Comparison of ENCODE assay signal across 20 cellular contexts in the genomic region with DNA sequence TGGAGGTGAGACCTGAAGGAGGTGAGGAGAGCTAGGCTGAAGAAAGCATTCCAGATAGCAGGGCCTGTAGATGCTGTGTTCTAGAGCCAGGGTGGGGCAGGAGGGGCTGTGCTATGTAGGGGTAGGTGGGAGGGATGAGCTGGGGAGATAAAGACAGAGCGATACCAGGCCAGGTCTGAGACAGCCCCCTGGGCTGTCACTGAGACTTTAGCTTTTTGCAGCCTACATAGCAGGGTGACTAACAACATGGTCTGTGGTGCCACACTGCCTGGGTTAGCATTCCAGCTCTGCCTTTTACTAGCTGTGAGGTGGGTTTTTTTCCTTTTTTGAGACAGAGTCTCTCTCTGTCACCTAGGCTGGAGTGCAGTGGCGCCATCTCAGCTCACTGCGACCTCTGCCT. TPM values are rescaled to one million over a fixed set of nuclear protein-coding genes. Genes with fewer than 3 reads are reported as not detected.
DNase-seq lines count a peak whose midpoint lies in the region; ATAC-seq, FAIRE-seq and TF ChIP-seq lines count a peak whose summit lies in the region.
"Had no signal": no experiment of that assay in that cellular context is flagged by ENCODE, and none has a peak within 500 bp of the region (broad histone marks: within the 10 kb centered on the region; RNA-seq: fewer than 3 reads in every experiment).

No MANE protein-coding gene starts in this region.

- FAIRE-seq in A549 (lab: Jason Lieb, UNC): no peak
- no peak for FAIRE-seq in GM19239 (lab: Jason Lieb, UNC)
- FAIRE-seq: D721Med, G401.6, GM12891, HepG2 had no signal

- H3K27ac ChIP-seq in A549: no peak overlapping the region
- H3K27ac ChIP-seq in RWPE2 (ENCODE audit: poor library complexity, severe bottlenecking): no peak overlapping the region
- H3K27ac ChIP-seq: 22Rv1; BLaER1 treated with 17β-estradiol and CSF1 and Interleukin-3, amounts not matched to agents 10 nM and 100 nM; GM23248 had no signal

- H3K4me1 ChIP-seq in A549: no peaks in the 10 kb centered on the region
- no peaks in the 10 kb centered on the region for H3K4me1 ChIP-seq in RWPE2 (ENCODE audit: insufficient read depth, poor library complexity, severe bottlenecking)

- CTCF ChIA-PET in activated CD8-positive, alpha-beta T cell treated with anti-CD3 and anti-CD28 coated beads, Interleukin-2, amount 10 ng/mL, durations not matched to agents 7 days and 5 days (lab: Charles Lee): interaction anchor here (1.0 to 1.1 kb wide), 2 partner anchors 20 to 159 kb away, joined by 3 to 4 read pairs; no protein-coding TSS in a partner anchor
- CTCF ChIA-PET in activated CD8-positive, alpha-beta T cell treated with anti-CD3 and anti-CD28 coated beads for 36 hours (lab: Charles Lee): interaction anchor here (0.7 to 2.9 kb wide), 3 partner anchors 10 to 20 kb away, joined by 3 to 17 read pairs (median 6); no protein-coding TSS in a partner anchor
- CTCF ChIA-PET in A549 (lab: Yijun Ruan, JAX): interaction anchor here (0.5 to 15.8 kb wide), 9 partner anchors 9 to 258 kb away, joined by 3 to 223 read pairs (median 4); no protein-coding TSS in a partner anchor

- no peak overlapping the region for H3K4me2 ChIP-seq in A549
- H3K4me2 ChIP-seq: BLaER1 treated with 17β-estradiol and CSF1 and Interleukin-3, amounts not matched to agents 10 nM and 100 nM had no signal

- TF ChIP-seq POLR2A in A549 (IDR thresholded peaks at IDR 0.05; ENCODE audit: low read length): no peak

- no peaks in the 10 kb centered on the region for H3K27me3 ChIP-seq in RWPE2 (ENCODE audit: insufficient read depth, poor library complexity, severe bottlenecking)
- H3K27me3 ChIP-seq: BLaER1 treated with 17β-estradiol and CSF1 and Interleukin-3, amounts not matched to agents 10 nM and 100 nM had no signal

- no peak for ATAC-seq in activated CD8-positive, alpha-beta T cell treated with anti-CD3 and anti-CD28 coated beads, Interleukin-2, amount 10 ng/mL, durations not matched to agents 7 days and 5 days
- no peak for ATAC-seq in activated CD8-positive, alpha-beta T cell treated with anti-CD3 and anti-CD28 coated beads for 36 hours
- peak; percentile 31 to 50; a peak in 3 of 6 replicates for ATAC-seq in A549
- peak; percentile 14; the same call in 1 of the 3 replicates for ATAC-seq in RWPE2 (ENCODE audit: low read depth)
- no peak for ATAC-seq in HG03135 (IDR thresholded peaks at IDR 0.05; ENCODE audit: unreplicated experiment)
- ATAC-seq: HepG2 had no signal

- H3K36me3 Mint-ChIP-seq in activated CD8-positive, alpha-beta T cell treated with anti-CD3 and anti-CD28 coated beads, Interleukin-2, amount 10 ng/mL, durations not matched to agents 7 days and 5 days (ENCODE audit: low read depth): peaks cover 48% of the 10 kb centered on the region
- peaks cover 42% of the 10 kb centered on the region for H3K36me3 Mint-ChIP-seq in activated CD8-positive, alpha-beta T cell treated with anti-CD3 and anti-CD28 coated beads for 36 hours (ENCODE audit: low read depth)
- H3K36me3 Mint-ChIP-seq in endothelial cell (ENCODE audit: low read depth, unreplicated experiment): peaks cover 46% of the 10 kb centered on the region

- peaks cover 98% of the 10 kb centered on the region for H3K36me3 ChIP-seq in RWPE2 (ENCODE audit: low read depth)

- H3K4me3 ChIP-seq in A549 (no peak overlapping the region), RWPE2 (ENCODE audit: severe bottlenecking) (no peak overlapping the region)
- H3K4me3 ChIP-seq: BLaER1 treated with 17β-estradiol and CSF1 and Interleukin-3, amounts not matched to agents 10 nM and 100 nM; GM23248 had no signal

- POLR2A ChIA-PET in activated CD8-positive, alpha-beta T cell treated with anti-CD3 and anti-CD28 coated beads, Interleukin-2, amount 10 ng/mL, durations not matched to agents 7 days and 5 days (lab: Charles Lee): interaction anchor here (1.3 kb wide), 1 partner anchor 9 kb away, joined by 4 read pairs; no protein-coding TSS in a partner anchor
- POLR2A ChIA-PET in activated CD8-positive, alpha-beta T cell treated with anti-CD3 and anti-CD28 coated beads for 36 hours (lab: Charles Lee): interaction anchor here (1.0 to 1.3 kb wide), 5 partner anchors 15 to 45 kb away, joined by 3 to 6 read pairs (median 3); no protein-coding TSS in a partner anchor
- POLR2A ChIA-PET in A549 (lab: Yijun Ruan, JAX): no interaction called here

- H3K27me3 Mint-ChIP-seq in activated CD8-positive, alpha-beta T cell treated with anti-CD3 and anti-CD28 coated beads, Interleukin-2, amount 10 ng/mL, durations not matched to agents 7 days and 5 days (ENCODE audit: low read depth): no peaks in the 10 kb centered on the region
- no peaks in the 10 kb centered on the region for H3K27me3 Mint-ChIP-seq in activated CD8-positive, alpha-beta T cell treated with anti-CD3 and anti-CD28 coated beads for 36 hours
- H3K27me3 Mint-ChIP-seq in endothelial cell (ENCODE audit: unreplicated experiment): no peaks in the 10 kb centered on the region
- H3K27me3 Mint-ChIP-seq: B cell; CD8-positive, alpha-beta memory T cell; IgD-negative memory B cell had no signal

- TF ChIP-seq CTCF in activated CD8-positive, alpha-beta T cell treated with anti-CD3 and anti-CD28 coated beads for 36 hours (IDR thresholded peaks at IDR 0.05): no peak
- TF ChIP-seq CTCF in A549 (IDR thresholded peaks at IDR 0.05) (no peak), RWPE2 (IDR thresholded peaks at IDR 0.05; ENCODE audit: poor library complexity, severe bottlenecking) (no peak), endothelial cell (IDR thresholded peaks at IDR 0.05; ENCODE audit: unreplicated experiment) (no peak)

- peak overlapping the region; percentile 67 for H3K27ac Mint-ChIP-seq in activated CD8-positive, alpha-beta T cell treated with anti-CD3 and anti-CD28 coated beads, Interleukin-2, amount 10 ng/mL, durations not matched to agents 7 days and 5 days
- H3K27ac Mint-ChIP-seq in activated CD8-positive, alpha-beta T cell treated with anti-CD3 and anti-CD28 coated beads for 36 hours: no peak overlapping the region
- no peak overlapping the region for H3K27ac Mint-ChIP-seq in endothelial cell (ENCODE audit: unreplicated experiment)
- H3K27ac Mint-ChIP-seq: B cell, IgD-negative memory B cell had no signal

- no peak overlapping the region for H3K4me3 Mint-ChIP-seq in activated CD8-positive, alpha-beta T cell treated with anti-CD3 and anti-CD28 coated beads, Interleukin-2, amount 10 ng/mL, durations not matched to agents 7 days and 5 days
- no peak overlapping the region for H3K4me3 Mint-ChIP-seq in activated CD8-positive, alpha-beta T cell treated with anti-CD3 and anti-CD28 coated beads for 36 hours
- peak overlapping the region; percentile 56 for H3K4me3 Mint-ChIP-seq in endothelial cell (ENCODE audit: unreplicated experiment)
- H3K4me3 Mint-ChIP-seq: B cell; CD8-positive, alpha-beta memory T cell; IgD-negative memory B cell had no signal

- DNase-seq in activated CD8-positive, alpha-beta T cell treated with anti-CD3 and anti-CD28 coated beads, Interleukin-2, amount 10 ng/mL, durations not matched to agents 7 days and 5 days: no peak
- DNase-seq in activated CD8-positive, alpha-beta T cell treated with anti-CD3 and anti-CD28 coated beads for 36 hours: no peak
- no peak for DNase-seq in A549 (ENCODE audit: low read depth in 1 of 2, low spot score in 1 of 2)
- DNase-seq in RWPE2 (ENCODE audit: low spot score): no peak
- DNase-seq in endothelial cell (ENCODE audit: low spot score): no peak
- DNase-seq in germinal center (ENCODE audit: low spot score): no peak
- no peak for DNase-seq in GM19239 (ENCODE audit: insufficient read length, low spot score)
- DNase-seq: CD8-positive, alpha-beta memory T cell; COR-L47; GM23248; HCEC 1CT had no signal

- TF ChIP-seq EP300 in A549 (IDR thresholded peaks at IDR 0.05): no peak

- WGBS in A549 (ENCODE audit: missing lambda C conversion rate): 91% methylated on average over 3 of the region's 3 CpGs

- no peaks in the 10 kb centered on the region for H3K9me3 ChIP-seq in A549
- H3K9me3 ChIP-seq in RWPE2 (ENCODE audit: severe bottlenecking): no peaks in the 10 kb centered on the region
- H3K9me3 ChIP-seq: BLaER1 treated with 17β-estradiol and CSF1 and Interleukin-3, amounts not matched to agents 10 nM and 100 nM had no signal

- TF ChIP-seq RAD21 in A549 (conservative IDR thresholded peaks at IDR 0.05 in 1 of 2, IDR thresholded peaks at IDR 0.05 in 1 of 2): no peak

- no peaks in the 10 kb centered on the region for H3K9me3 Mint-ChIP-seq in activated CD8-positive, alpha-beta T cell treated with anti-CD3 and anti-CD28 coated beads, Interleukin-2, amount 10 ng/mL, durations not matched to agents 7 days and 5 days (ENCODE audit: insufficient read depth)
- H3K9me3 Mint-ChIP-seq in activated CD8-positive, alpha-beta T cell treated with anti-CD3 and anti-CD28 coated beads for 36 hours: no peaks in the 10 kb centered on the region
- H3K9me3 Mint-ChIP-seq in endothelial cell (ENCODE audit: unreplicated experiment): no peaks in the 10 kb centered on the region
- H3K9me3 Mint-ChIP-seq: CD8-positive, alpha-beta memory T cell; IgD-negative memory B cell had no signal

- no peaks in the 10 kb centered on the region for H3K4me1 Mint-ChIP-seq in activated CD8-positive, alpha-beta T cell treated with anti-CD3 and anti-CD28 coated beads, Interleukin-2, amount 10 ng/mL, durations not matched to agents 7 days and 5 days (ENCODE audit: low read depth)
- H3K4me1 Mint-ChIP-seq in activated CD8-positive, alpha-beta T cell treated with anti-CD3 and anti-CD28 coated beads for 36 hours (ENCODE audit: low read depth): peaks cover 2% of the 10 kb centered on the region
- no peaks in the 10 kb centered on the region for H3K4me1 Mint-ChIP-seq in endothelial cell (ENCODE audit: unreplicated experiment)
- H3K4me1 Mint-ChIP-seq: B cell had no signal

- intact Hi-C loops in activated CD8-positive, alpha-beta T cell treated with anti-CD3 and anti-CD28 coated beads for 36 hours (cut with micrococcal nuclease): no loop called here

RNA-seq across cellular contexts. Expression of gene NUP85, which starts 14.3 kb away (rescaled TPM):
- 100 to 1,000 TPM; 135 TPM for total RNA-seq in activated CD8-positive, alpha-beta T cell treated with anti-CD3 and anti-CD28 coated beads, Interleukin-2, amount 10 ng/mL, durations not matched to agents 7 days and 5 days
- 100 to 1,000 TPM; 108 to 116 TPM for total RNA-seq in activated CD8-positive, alpha-beta T cell treated with anti-CD3 and anti-CD28 coated beads for 36 hours
- polyA plus RNA-seq in A549 (2011; rRNA removed): 110 and 124 TPM in 2 replicates
- 203 and 209 TPM in 2 replicates for polyA plus RNA-seq in A549 (2012; cell fraction: cytosol; rRNA removed)
- 485 and 663 TPM in 2 replicates for polyA plus RNA-seq in A549 (2012; cell fraction: nucleus; rRNA removed)
- polyA plus RNA-seq in A549 (2017; fragmentation: RNase III; extraction: RNeasy Plus Mini Kit Qiagen cat#74134 plus additional on column Dnase treatment): 83.4 to 87.1 TPM (median 84.1 TPM) in 3 replicates
- 109 and 125 TPM in 2 replicates for polyA minus RNA-seq in A549 (2011; rRNA and poly(A)+ RNA removed)
- 83.9 TPM for total RNA-seq in endothelial cell (ENCODE audit: unreplicated experiment)

RNA-seq across cellular contexts. Expression of gene SUMO2, which starts 37.1 kb away (rescaled TPM):
- total RNA-seq in activated CD8-positive, alpha-beta T cell treated with anti-CD3 and anti-CD28 coated beads, Interleukin-2, amount 10 ng/mL, durations not matched to agents 7 days and 5 days: 100 to 1,000 TPM; 491 to 520 TPM
- 100 to 1,000 TPM; 506 to 525 TPM for total RNA-seq in activated CD8-positive, alpha-beta T cell treated with anti-CD3 and anti-CD28 coated beads for 36 hours
- 400 and 545 TPM in 2 replicates for polyA plus RNA-seq in A549 (2011; rRNA removed)
- polyA plus RNA-seq in A549 (2012; cell fraction: cytosol; rRNA removed): 90.1 and 91.1 TPM in 2 replicates
- 21.1 and 34.7 TPM in 2 replicates for polyA plus RNA-seq in A549 (2012; cell fraction: nucleus; rRNA removed)
- 452 to 573 TPM (median 525 TPM) in 3 replicates for polyA plus RNA-seq in A549 (2017; fragmentation: RNase III; extraction: RNeasy Plus Mini Kit Qiagen cat#74134 plus additional on column Dnase treatment)
- polyA minus RNA-seq in A549 (2011; rRNA and poly(A)+ RNA removed): 119 and 127 TPM in 2 replicates
- 657 TPM for total RNA-seq in endothelial cell (ENCODE audit: unreplicated experiment)

RNA-seq across cellular contexts. Expression of gene GGA3, which starts 41.6 kb away (rescaled TPM):
- 10 to 100 TPM; 65.7 to 75.4 TPM for total RNA-seq in activated CD8-positive, alpha-beta T cell treated with anti-CD3 and anti-CD28 coated beads, Interleukin-2, amount 10 ng/mL, durations not matched to agents 7 days and 5 days
- 10 to 100 TPM; 65.5 to 65.8 TPM for total RNA-seq in activated CD8-positive, alpha-beta T cell treated with anti-CD3 and anti-CD28 coated beads for 36 hours
- 40.9 and 43.6 TPM in 2 replicates for polyA plus RNA-seq in A549 (2011; rRNA removed)
- 33.7 and 38.1 TPM in 2 replicates for polyA plus RNA-seq in A549 (2012; cell fraction: cytosol; rRNA removed)
- 183 and 227 TPM in 2 replicates for polyA plus RNA-seq in A549 (2012; cell fraction: nucleus; rRNA removed)
- 34.5 to 42.8 TPM (median 35.8 TPM) in 3 replicates for polyA plus RNA-seq in A549 (2017; fragmentation: RNase III; extraction: RNeasy Plus Mini Kit Qiagen cat#74134 plus additional on column Dnase treatment)
- polyA minus RNA-seq in A549 (2011; rRNA and poly(A)+ RNA removed): 66.4 and 91.5 TPM in 2 replicates
- 60.8 TPM for total RNA-seq in endothelial cell (ENCODE audit: unreplicated experiment)

RNA-seq across cellular contexts. Expression of gene MRPS7, which starts 41.9 kb away (rescaled TPM):
- total RNA-seq in activated CD8-positive, alpha-beta T cell treated with anti-CD3 and anti-CD28 coated beads, Interleukin-2, amount 10 ng/mL, durations not matched to agents 7 days and 5 days: 10 to 100 TPM; 62.1 to 66.1 TPM
- total RNA-seq in activated CD8-positive, alpha-beta T cell treated with anti-CD3 and anti-CD28 coated beads for 36 hours: 10 to 100 TPM; 76.3 to 80.0 TPM
- polyA plus RNA-seq in A549 (2011; rRNA removed) (144 and 157 TPM in 2 replicates), A549 (2017; fragmentation: RNase III; extraction: RNeasy Plus Mini Kit Qiagen cat#74134 plus additional on column Dnase treatment) (161 to 164 TPM (median 163 TPM) in 3 replicates)
- 148 and 176 TPM in 2 replicates for polyA plus RNA-seq in A549 (2012; cell fraction: cytosol; rRNA removed)
- polyA plus RNA-seq in A549 (2012; cell fraction: nucleus; rRNA removed): 91.3 and 93.4 TPM in 2 replicates
- polyA minus RNA-seq in A549 (2011; rRNA and poly(A)+ RNA removed): 76.8 and 97.2 TPM in 2 replicates
- 63.4 TPM for total RNA-seq in endothelial cell (ENCODE audit: unreplicated experiment)

RNA-seq across cellular contexts. Expression of gene MIF4GD, which starts 51.2 kb away (rescaled TPM):
- total RNA-seq in activated CD8-positive, alpha-beta T cell treated with anti-CD3 and anti-CD28 coated beads, Interleukin-2, amount 10 ng/mL, durations not matched to agents 7 days and 5 days: 10 to 100 TPM; 52.1 to 56.3 TPM
- total RNA-seq in activated CD8-positive, alpha-beta T cell treated with anti-CD3 and anti-CD28 coated beads for 36 hours: 10 to 100 TPM; 42.4 to 43.8 TPM
- polyA plus RNA-seq in A549 (2011; rRNA removed) (61.0 and 71.4 TPM in 2 replicates), A549 (2017; fragmentation: RNase III; extraction: RNeasy Plus Mini Kit Qiagen cat#74134 plus additional on column Dnase treatment) (22.2 to 24.6 TPM (median 23.9 TPM) in 3 replicates)
- 57.0 and 65.8 TPM in 2 replicates for polyA plus RNA-seq in A549 (2012; cell fraction: cytosol; rRNA removed)
- 46.6 and 47.8 TPM in 2 replicates for polyA plus RNA-seq in A549 (2012; cell fraction: nucleus; rRNA removed)
- polyA minus RNA-seq in A549 (2011; rRNA and poly(A)+ RNA removed): 70.5 and 70.8 TPM in 2 replicates
- total RNA-seq in endothelial cell (ENCODE audit: unreplicated experiment): 15.7 TPM

Comparison
In these comparisons a context has a peak if more than half of its experiments do, and no peak if none do; other contexts are left out.
1. ATAC-seq: peak in A549 (2 of 2) and RWPE2 (single experiment); none in activated CD8-positive, alpha-beta T cell treated with anti-CD3 and anti-CD28 coated beads, Interleukin-2, amount 10 ng/mL, durations not matched to agents 7 days and 5 days (single experiment), activated CD8-positive, alpha-beta T cell treated with anti-CD3 and anti-CD28 coated beads for 36 hours (single experiment) and HG03135 (single experiment).